In genomic region chr4:23373269-23373668, GRCh38 we compare ENCODE assay signal across 10 cellular contexts.
DNase-seq lines count a peak whose midpoint lies in the region; ATAC-seq lines count a peak whose summit lies in the region.
"Had no signal": no experiment of that assay in that cellular context is flagged by ENCODE, and none has a peak within 500 bp of the region (broad histone marks: within the 10 kb centered on the region; RNA-seq: fewer than 3 reads in every experiment).

No MANE protein-coding gene starts in this region.

- peak overlapping the region in 1 of 3 donors; percentile 36 for H3K9ac ChIP-seq in skeletal muscle tissue (ENCODE audit: low read depth in 1 of 3, low read length in 3 of 3)

- intact Hi-C loops in cardiac septum (cut with DNase I) = loop anchor here (5.0 kb wide), 1 partner anchor 559 kb away; no protein-coding TSS in a partner anchor
- intact Hi-C loops in aorta (cut with DNase I) = no loop called here

- 27 to 31% methylated on average over 2 of the region's 2 CpGs for WGBS in aorta, 2 donors

- H3K36me3 ChIP-seq in skeletal muscle tissue (ENCODE audit: control insufficient read depth in 3 of 3, insufficient read depth in 3 of 3, low read length in 3 of 3) = no peaks in the 10 kb centered on the region
- no peaks in the 10 kb centered on the region for H3K36me3 ChIP-seq in aorta (ENCODE audit: control insufficient read depth in 1 of 2, insufficient read depth in 2 of 2, low read length in 1 of 2)

- H3K4me3 ChIP-seq in skeletal muscle tissue (ENCODE audit: low read length in 3 of 3) = no peak overlapping the region
- no peak overlapping the region for H3K4me3 ChIP-seq in aorta (ENCODE audit: low read length in 2 of 2)

- DNase-seq in NCI-H1417 (lab: John Stamatoyannopoulos, UW) (peak in 2 of 3 experiments; percentile 8 to 88), NCI-H1417 treated with DMSO at 0.1 percent for 48 hours (lab: John Stamatoyannopoulos, UW) (no peak), SW480 (ENCODE audit: low spot score) (peak; percentile 46), cardiac septum (ENCODE audit: low spot score) (peak; percentile 76), aorta (no peak), SKM-1 treated with dmso at 0.1 percent for 144 hours (lab: John Stamatoyannopoulos, UW; ENCODE audit: unreplicated experiment) (no peak)
- DNase-seq: activated B cell treated with CpG ODN at 0.5 μM for 24 hours, NCI-H2081 treated with DMSO at 0.1 percent for 48 hours had no signal

- H3K9me3 ChIP-seq in skeletal muscle tissue (ENCODE audit: control insufficient read depth in 3 of 3, low read length in 3 of 3) (no peaks in the 10 kb centered on the region), aorta (ENCODE audit: control insufficient read depth, low read length) (peaks cover 2% of the 10 kb centered on the region)

- H3K27me3 ChIP-seq in skeletal muscle tissue (ENCODE audit: control insufficient read depth in 3 of 3, insufficient read depth in 3 of 3, low read length in 3 of 3) (no peaks in the 10 kb centered on the region), aorta (ENCODE audit: control insufficient read depth in 1 of 2, insufficient read depth in 2 of 2, low read length in 1 of 2) (no peaks in the 10 kb centered on the region)

- ATAC-seq in aorta (ENCODE audit: low FRiP score) = no peak
- no peak for ATAC-seq in HG02642 (IDR thresholded peaks at IDR 0.05; ENCODE audit: poor library complexity, unreplicated experiment)

- peaks cover 25 to 46% (median 39%) of the 10 kb centered on the region in 3 donors for H3K4me1 ChIP-seq in skeletal muscle tissue (ENCODE audit: control insufficient read depth in 3 of 3, insufficient read depth in 3 of 3, low read length in 3 of 3)
- H3K4me1 ChIP-seq in aorta (ENCODE audit: control insufficient read depth in 1 of 2, insufficient read depth in 2 of 2, low read length in 2 of 2) = no peaks in the 10 kb centered on the region

- H3K27ac ChIP-seq in skeletal muscle tissue (ENCODE audit: low read depth, low read length) (peak overlapping the region; percentile 59), aorta (ENCODE audit: low read depth in 1 of 2, low read length in 2 of 2) (no peak overlapping the region)

Comparison
In these comparisons a context has a peak if more than half of its experiments do, and no peak if none do; other contexts are left out.
1. DNase-seq: peak in NCI-H1417 (2 of 3), SW480 (single experiment) and cardiac septum (single experiment); none in NCI-H1417 treated with DMSO at 0.1 percent for 48 hours (single experiment), aorta (0 of 2) and SKM-1 treated with dmso at 0.1 percent for 144 hours (single experiment).